In the genomic region with DNA sequence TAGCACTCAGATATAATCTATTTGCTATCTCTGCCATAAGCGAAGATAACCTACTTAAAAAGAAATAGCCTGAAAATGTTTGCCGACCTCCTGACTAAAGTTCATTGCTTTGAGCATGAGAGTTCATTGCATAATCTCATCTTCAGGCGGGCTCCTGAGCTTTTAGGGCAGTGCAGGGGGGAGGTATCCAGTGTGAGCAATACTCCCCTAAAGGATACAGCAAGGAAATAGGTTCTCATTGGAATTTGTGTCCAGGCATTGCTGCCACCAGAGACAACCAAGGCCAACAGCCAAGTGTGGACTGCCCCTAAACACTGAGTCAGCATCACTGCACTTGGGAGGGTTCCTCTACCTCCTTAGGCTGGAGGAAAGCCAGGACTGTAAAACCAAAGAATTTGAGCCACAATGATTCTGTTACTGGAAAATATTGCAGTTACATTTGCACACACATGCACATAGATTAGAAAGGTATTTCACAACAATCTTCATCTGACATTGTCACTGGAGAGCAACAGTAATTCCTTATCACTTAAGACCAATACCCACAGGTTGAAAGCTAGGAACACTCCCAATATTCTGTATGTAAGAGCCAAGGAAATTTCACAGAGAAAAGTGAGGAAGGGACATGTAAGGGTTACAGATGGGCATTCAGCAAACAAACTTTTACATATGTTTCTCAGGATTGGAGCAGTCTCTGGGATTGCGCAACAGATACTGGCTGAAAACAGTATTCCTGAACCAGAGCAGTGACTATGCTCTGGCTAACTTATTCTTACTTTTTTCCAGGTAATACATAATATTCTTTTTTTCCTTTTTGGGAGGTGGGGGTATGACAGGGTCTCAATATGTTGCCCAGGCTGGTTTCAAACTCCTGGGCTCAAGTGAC, we compare ENCODE assay signal across 11 cellular contexts.
DNase-seq lines count a peak whose midpoint lies in the region; ATAC-seq, FAIRE-seq and TF ChIP-seq lines count a peak whose summit lies in the region.
"Had no signal": no experiment of that assay in that cellular context is flagged by ENCODE, and none has a peak within 500 bp of the region (broad histone marks: within the 10 kb centered on the region; RNA-seq: fewer than 3 reads in every experiment).

No MANE protein-coding gene starts in this region.

- no peak overlapping the region for H3K9ac ChIP-seq in astrocyte (ENCODE audit: low read length)

- peak; percentile 97 for FAIRE-seq in astrocyte (lab: Jason Lieb, UNC)

- H3K27ac Mint-ChIP-seq in astrocyte (ENCODE audit: unreplicated experiment) (peak overlapping the region; percentile 0), type B pancreatic cell (no peak overlapping the region)
- H3K27ac Mint-ChIP-seq: activated CD8-positive, alpha-beta T cell treated with anti-CD3 and anti-CD28 coated beads, Interleukin-2, amount 10 ng/mL, durations not matched to agents 7 days and 5 days had no signal

- H3K9me3 Mint-ChIP-seq in astrocyte (ENCODE audit: unreplicated experiment) (no peaks in the 10 kb centered on the region), type B pancreatic cell (no peaks in the 10 kb centered on the region)

- no peak for TF ChIP-seq POLR2A in esophagus squamous epithelium (IDR thresholded peaks at IDR 0.05)

- H3K79me2 ChIP-seq in astrocyte (ENCODE audit: insufficient read depth, low read length), result no peaks in the 10 kb centered on the region

- H3K4me3 ChIP-seq in astrocyte (ENCODE audit: insufficient read depth, low read depth, low read length) (no peak overlapping the region), right cardiac atrium (ENCODE audit: low read length) (no peak overlapping the region), tibial artery (no peak overlapping the region), esophagus squamous epithelium (no peak overlapping the region)

- H4K20me1 ChIP-seq in astrocyte (ENCODE audit: insufficient read depth, low read length), result no peaks in the 10 kb centered on the region

- no peak overlapping the region for H2AFZ ChIP-seq in astrocyte (ENCODE audit: low read depth, low read length)

- WGBS in right cardiac atrium, result 74% methylated on average over 4 of the region's 4 CpGs
- 70% methylated on average over 4 of the region's 4 CpGs for WGBS in esophagus squamous epithelium, 2 donors

- H3K36me3 Mint-ChIP-seq in astrocyte (ENCODE audit: low read depth, unreplicated experiment) (no peaks in the 10 kb centered on the region), type B pancreatic cell (no peaks in the 10 kb centered on the region)

- H3K4me3 Mint-ChIP-seq in astrocyte (ENCODE audit: unreplicated experiment), result no peak overlapping the region
- H3K4me3 Mint-ChIP-seq in type B pancreatic cell, result no peak overlapping the region
- H3K4me3 Mint-ChIP-seq: activated CD8-positive, alpha-beta T cell treated with anti-CD3 and anti-CD28 coated beads, Interleukin-2, amount 10 ng/mL, durations not matched to agents 7 days and 5 days had no signal

- no peak for TF ChIP-seq CTCF in astrocyte (IDR thresholded peaks at IDR 0.05; ENCODE audit: insufficient read depth, low read depth, low read length)
- TF ChIP-seq CTCF in tibial artery (IDR thresholded peaks at IDR 0.05), result no peak
- no peak for TF ChIP-seq CTCF in type B pancreatic cell (conservative IDR thresholded peaks at IDR 0.05)
- TF ChIP-seq CTCF in esophagus squamous epithelium (IDR thresholded peaks at IDR 0.05), result no peak

- H3K27me3 ChIP-seq in astrocyte (ENCODE audit: insufficient read depth, low read length) (no peaks in the 10 kb centered on the region), right cardiac atrium (ENCODE audit: control insufficient read depth, insufficient read depth) (no peaks in the 10 kb centered on the region), tibial artery (no peaks in the 10 kb centered on the region), esophagus squamous epithelium (no peaks in the 10 kb centered on the region)

- H3K27me3 Mint-ChIP-seq in astrocyte (ENCODE audit: low read depth, unreplicated experiment) (no peaks in the 10 kb centered on the region), type B pancreatic cell (no peaks in the 10 kb centered on the region)

- DNase-seq in HT1080 (ENCODE audit: low read depth) (peak; percentile 92), astrocyte (ENCODE audit: low read depth) (peak; percentile 96), right cardiac atrium (peak in 2 of 3 donors; percentile 58 to 72), tibial artery (peak; percentile 55 to 67), type B pancreatic cell (ENCODE audit: extremely low spot score, unreplicated experiment) (no peak), esophagus squamous epithelium (lab: John Stamatoyannopoulos, UW) (no peak)
- DNase-seq: activated CD8-positive, alpha-beta T cell treated with anti-CD3 and anti-CD28 coated beads, Interleukin-2, amount 10 ng/mL, durations not matched to agents 7 days and 5 days; Kasumi-1 had no signal

- no peak overlapping the region for H3K27ac ChIP-seq in astrocyte (ENCODE audit: low read depth, low read length)
- H3K27ac ChIP-seq in right cardiac atrium (ENCODE audit: low read length), result no peak overlapping the region
- no peak overlapping the region for H3K27ac ChIP-seq in tibial artery
- H3K27ac ChIP-seq in esophagus squamous epithelium, result no peak overlapping the region

- H3K4me2 ChIP-seq in astrocyte (ENCODE audit: low read length), result peak overlapping the region; percentile 50

- peak; percentile 91 to 94 for ATAC-seq in right cardiac atrium
- no peak for ATAC-seq in HG03521 (IDR thresholded peaks at IDR 0.05; ENCODE audit: unreplicated experiment)
- ATAC-seq in GM21390 (IDR thresholded peaks at IDR 0.05; ENCODE audit: unreplicated experiment), result no peak
- ATAC-seq: activated CD8-positive, alpha-beta T cell treated with anti-CD3 and anti-CD28 coated beads, Interleukin-2, amount 10 ng/mL, durations not matched to agents 7 days and 5 days; Panc1 had no signal

- H3K4me1 Mint-ChIP-seq in astrocyte (ENCODE audit: low read depth, unreplicated experiment) (peaks cover 12% of the 10 kb centered on the region), type B pancreatic cell (ENCODE audit: unreplicated experiment) (no peaks in the 10 kb centered on the region)

- H3K36me3 ChIP-seq in astrocyte (ENCODE audit: insufficient read depth, low read length), result no peaks in the 10 kb centered on the region
- H3K36me3 ChIP-seq in tibial artery, result no peaks in the 10 kb centered on the region
- no peaks in the 10 kb centered on the region for H3K36me3 ChIP-seq in esophagus squamous epithelium

- intact Hi-C loops in right cardiac atrium (cut with DNase I), result no loop called here
- intact Hi-C loops in tibial artery (cut with DNase I; ENCODE audit: low total_unique reads), result no loop called here
- intact Hi-C loops in esophagus squamous epithelium (cut with DNase I), result no loop called here

- H3K9me3 ChIP-seq in astrocyte (ENCODE audit: insufficient read depth, low read depth, low read length) (no peaks in the 10 kb centered on the region), right cardiac atrium (ENCODE audit: control insufficient read depth, low read length) (no peaks in the 10 kb centered on the region), tibial artery (no peaks in the 10 kb centered on the region), esophagus squamous epithelium (no peaks in the 10 kb centered on the region)

- H3K4me1 ChIP-seq in astrocyte (ENCODE audit: insufficient read depth, low read length) (peaks cover 16% of the 10 kb centered on the region), right cardiac atrium (ENCODE audit: control insufficient read depth, insufficient read depth, low read length) (no peaks in the 10 kb centered on the region), tibial artery (peaks cover 0 to 10% (median 2%) of the 10 kb centered on the region in 4 donors), esophagus squamous epithelium (peaks cover 0 to 7% (median 0%) of the 10 kb centered on the region in 3 donors)

Comparison
In these comparisons a context has a peak if more than half of its experiments do, and no peak if none do; other contexts are left out.
1. DNase-seq: peak in HT1080 (single experiment), astrocyte (single experiment), right cardiac atrium (2 of 3) and tibial artery (2 of 2); none in type B pancreatic cell (single experiment) and esophagus squamous epithelium (single experiment).
2. ATAC-seq: peak in right cardiac atrium (2 of 2); none in HG03521 (single experiment) and GM21390 (single experiment).